31 cellular contexts compared by ENCODE assay signal in the genomic region with DNA sequence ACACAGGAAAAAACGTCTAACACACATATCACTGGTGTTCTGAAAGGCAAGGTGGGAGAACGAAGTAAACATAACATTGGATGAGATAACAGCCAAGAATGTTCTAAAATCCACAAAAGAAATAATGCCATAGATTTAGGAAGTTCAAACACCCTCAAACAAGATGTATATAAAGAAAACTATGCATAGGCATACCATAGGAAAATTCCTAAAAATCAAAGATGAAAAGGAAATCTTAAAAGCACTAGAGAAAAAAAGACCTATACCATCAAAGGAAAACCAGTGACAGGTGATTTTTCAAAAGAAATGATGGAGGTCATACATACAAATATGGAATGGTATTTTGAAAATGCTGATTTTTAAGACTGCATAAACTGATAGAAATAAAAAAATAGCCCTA.
"Had no signal": no experiment of that assay in that cellular context is flagged by ENCODE, and none has a peak within 500 bp of the region (broad histone marks: within the 10 kb centered on the region; RNA-seq: fewer than 3 reads in every experiment).

No MANE protein-coding gene starts in this region.

- H3K27me3 Mint-ChIP-seq: activated CD4-positive, alpha-beta memory T cell treated with anti-CD3 and anti-CD28 coated beads for 36 hours; activated CD4-positive, alpha-beta T cell treated with anti-CD3 and anti-CD28 coated beads for 36 hours; activated CD4-positive, alpha-beta T cell treated with anti-CD3 and anti-CD28 coated beads, Interleukin-2, amount 10 ng/mL, durations not matched to agents 24 days and 14 days; activated CD8-positive, alpha-beta memory T cell treated with anti-CD3 and anti-CD28 coated beads, Interleukin-2, amount 10 ng/mL, durations not matched to agents 7 days and 5 days; activated naive CD4-positive, alpha-beta T cell treated with anti-CD3 and anti-CD28 coated beads, Interleukin-2, amount 10 ng/mL, durations not matched to agents 7 days and 5 days; central memory CD8-positive, alpha-beta T cell; effector memory CD8-positive, alpha-beta T cell; T-cell had no signal

- H3K27ac ChIP-seq: ascending aorta, brain microvascular endothelial cell, coronary artery, esophagus muscularis mucosa, foreskin keratinocyte, gastrocnemius medialis, heart left ventricle had no signal

- H3K4me3 Mint-ChIP-seq: activated CD4-positive, alpha-beta memory T cell treated with anti-CD3 and anti-CD28 coated beads for 36 hours; activated CD4-positive, alpha-beta T cell treated with anti-CD3 and anti-CD28 coated beads for 36 hours; activated CD4-positive, alpha-beta T cell treated with anti-CD3 and anti-CD28 coated beads, Interleukin-2, amount 10 ng/mL, durations not matched to agents 24 days and 14 days; activated CD8-positive, alpha-beta memory T cell treated with anti-CD3 and anti-CD28 coated beads, Interleukin-2, amount 10 ng/mL, durations not matched to agents 7 days and 5 days; activated CD8-positive, alpha-beta T cell treated with anti-CD3 and anti-CD28 coated beads, Interleukin-2, amount 10 ng/mL, durations not matched to agents 7 days and 5 days; activated naive CD4-positive, alpha-beta T cell treated with anti-CD3 and anti-CD28 coated beads, Interleukin-2, amount 10 ng/mL, durations not matched to agents 7 days and 5 days; activated naive CD8-positive, alpha-beta T cell treated with anti-CD3 and anti-CD28 coated beads, Interleukin-2, amount 10 ng/mL, durations not matched to agents 7 days and 5 days; central memory CD8-positive, alpha-beta T cell; effector memory CD8-positive, alpha-beta T cell; T-cell; T-helper 1 cell treated with Interleukin-12 subunit alpha and Interleukin-12 subunit beta and Interleukin-4 antibody, amounts not matched to agents 30 μg/mL and 1 μg/mL, for 36 hours; T-helper 2 cell treated with Interferon-gamma antibody and Interleukin-4, amounts not matched to agents 5 μg/mL and 100 μg/mL, for 36 hours had no signal

- H3K9me3 ChIP-seq: ascending aorta, esophagus muscularis mucosa, gastrocnemius medialis, heart left ventricle had no signal

- H3K27ac Mint-ChIP-seq: activated CD4-positive, alpha-beta memory T cell treated with anti-CD3 and anti-CD28 coated beads for 36 hours; activated CD4-positive, alpha-beta T cell treated with anti-CD3 and anti-CD28 coated beads for 36 hours; activated CD4-positive, alpha-beta T cell treated with anti-CD3 and anti-CD28 coated beads, Interleukin-2, amount 10 ng/mL, durations not matched to agents 24 days and 14 days; activated CD8-positive, alpha-beta memory T cell treated with anti-CD3 and anti-CD28 coated beads, Interleukin-2, amount 10 ng/mL, durations not matched to agents 7 days and 5 days; activated CD8-positive, alpha-beta T cell treated with anti-CD3 and anti-CD28 coated beads, Interleukin-2, amount 10 ng/mL, durations not matched to agents 7 days and 5 days; activated naive CD4-positive, alpha-beta T cell treated with anti-CD3 and anti-CD28 coated beads, Interleukin-2, amount 10 ng/mL, durations not matched to agents 7 days and 5 days; activated naive CD4-positive, alpha-beta T cell treated with anti-CD3 and anti-CD28 coated beads, Interleukin-2, amount 50 U/mL, for 72 hours; activated naive CD8-positive, alpha-beta T cell treated with anti-CD3 and anti-CD28 coated beads, Interleukin-2, amount 10 ng/mL, durations not matched to agents 7 days and 5 days; activated T-helper 2 cell treated with anti-CD3 and anti-CD28 coated beads, Interferon-gamma antibody, Interleukin-2, Interleukin-4, amounts not matched to agents 10 μg/mL and 5 μg/mL and 100 μg/mL, durations not matched to agents 14 hours and 24 hours and 36 hours; effector memory CD8-positive, alpha-beta T cell; T-helper 1 cell treated with Interleukin-12 subunit alpha and Interleukin-12 subunit beta and Interleukin-4 antibody, amounts not matched to agents 30 μg/mL and 1 μg/mL, for 36 hours; T-helper 2 cell treated with Interferon-gamma antibody and Interleukin-4, amounts not matched to agents 5 μg/mL and 100 μg/mL, for 36 hours had no signal

- H3K9me3 Mint-ChIP-seq: activated CD4-positive, alpha-beta memory T cell treated with anti-CD3 and anti-CD28 coated beads for 36 hours; activated CD4-positive, alpha-beta T cell treated with anti-CD3 and anti-CD28 coated beads, Interleukin-2, amount 10 ng/mL, durations not matched to agents 24 days and 14 days; activated naive CD4-positive, alpha-beta T cell treated with anti-CD3 and anti-CD28 coated beads, Interleukin-2, amount 10 ng/mL, durations not matched to agents 7 days and 5 days; activated naive CD4-positive, alpha-beta T cell treated with anti-CD3 and anti-CD28 coated beads, Interleukin-2, amount 50 U/mL, for 72 hours; activated naive CD8-positive, alpha-beta T cell treated with anti-CD3 and anti-CD28 coated beads, Interleukin-2, amount 10 ng/mL, durations not matched to agents 7 days and 5 days; activated T-helper 2 cell treated with anti-CD3 and anti-CD28 coated beads, Interferon-gamma antibody, Interleukin-2, Interleukin-4, amounts not matched to agents 10 μg/mL and 5 μg/mL and 100 μg/mL, durations not matched to agents 14 hours and 24 hours and 36 hours; central memory CD8-positive, alpha-beta T cell; effector memory CD8-positive, alpha-beta T cell; T-cell; T-helper 1 cell treated with Interleukin-12 subunit alpha and Interleukin-12 subunit beta and Interleukin-4 antibody, amounts not matched to agents 30 μg/mL and 1 μg/mL, for 36 hours; T-helper 2 cell treated with Interferon-gamma antibody and Interleukin-4, amounts not matched to agents 5 μg/mL and 100 μg/mL, for 36 hours had no signal

- H3K4me1 ChIP-seq: ascending aorta, esophagus muscularis mucosa, gastrocnemius medialis had no signal

- ATAC-seq: activated CD4-positive, alpha-beta T cell treated with anti-CD3 and anti-CD28 coated beads for 36 hours; activated CD8-positive, alpha-beta memory T cell treated with anti-CD3 and anti-CD28 coated beads, Interleukin-2, amount 10 ng/mL, durations not matched to agents 7 days and 5 days; activated CD8-positive, alpha-beta T cell treated with anti-CD3 and anti-CD28 coated beads, Interleukin-2, amount 10 ng/mL, durations not matched to agents 7 days and 5 days; activated naive CD4-positive, alpha-beta T cell treated with anti-CD3 and anti-CD28 coated beads, Interleukin-2, amount 50 U/mL, for 72 hours; effector memory CD8-positive, alpha-beta T cell; foreskin keratinocyte; gastrocnemius medialis; heart left ventricle; T-cell had no signal

- H3K4me3 ChIP-seq: ascending aorta, coronary artery, esophagus muscularis mucosa, gastrocnemius medialis, heart left ventricle had no signal

- H3K27me3 ChIP-seq: ascending aorta, brain microvascular endothelial cell, esophagus muscularis mucosa, foreskin keratinocyte, gastrocnemius medialis, heart left ventricle had no signal

- DNase-seq: activated CD4-positive, alpha-beta memory T cell treated with anti-CD3 and anti-CD28 coated beads for 36 hours; activated CD4-positive, alpha-beta T cell treated with anti-CD3 and anti-CD28 coated beads for 36 hours; activated CD4-positive, CD25-positive, alpha-beta regulatory T cell; activated CD4-positive, CD25-positive, alpha-beta regulatory T cell treated with anti-CD3 and anti-CD28 coated beads, Interleukin-2, amount 50 U/mL, for 72 hours; activated CD8-positive, alpha-beta memory T cell treated with anti-CD3 and anti-CD28 coated beads, Interleukin-2, amount 10 ng/mL, durations not matched to agents 7 days and 5 days; activated CD8-positive, alpha-beta memory T cell treated with anti-CD3 and anti-CD28 coated beads, Interleukin-2, amount 50 U/mL, for 4 hours; activated CD8-positive, alpha-beta T cell treated with anti-CD3 and anti-CD28 coated beads, Interleukin-2, amount 10 ng/mL, durations not matched to agents 7 days and 5 days; activated effector memory CD4-positive, alpha-beta T cell treated with anti-CD3 and anti-CD28 coated beads, Interleukin-2, amount 50 U/mL, for 16 hours; activated naive CD4-positive, alpha-beta T cell treated with anti-CD3 and anti-CD28 coated beads, Interleukin-2, amount 10 ng/mL, durations not matched to agents 7 days and 5 days; activated naive CD8-positive, alpha-beta T cell treated with anti-CD3 and anti-CD28 coated beads, Interleukin-2, amount 10 ng/mL, durations not matched to agents 7 days and 5 days; activated T-cell treated with anti-CD3 and anti-CD28 coated beads, Interleukin-2, amount 50 U/mL, for 1 hour; brain microvascular endothelial cell; dermis blood vessel endothelial cell; effector CD4-positive, alpha-beta T cell; effector memory CD8-positive, alpha-beta T cell; erythroblast; foreskin keratinocyte; gastrocnemius medialis; glutamatergic neuron; heart left ventricle; T-cell; T1000 had no signal
